17 cellular contexts compared by ENCODE assay signal in genomic region chr10:77268721-77269120, GRCh38.
"Had no signal": no experiment of that assay in that cellular context is flagged by ENCODE, and none has a peak within 500 bp of the region (broad histone marks: within the 10 kb centered on the region; RNA-seq: fewer than 3 reads in every experiment).

No MANE protein-coding gene starts in this region.

- DNase-seq: activated CD4-positive, alpha-beta memory T cell treated with anti-CD3 and anti-CD28 coated beads for 36 hours; activated CD4-positive, alpha-beta T cell treated with anti-CD3 and anti-CD28 coated beads for 1 hour; activated effector memory CD4-positive, alpha-beta T cell treated with anti-CD3 and anti-CD28 coated beads, Interleukin-2, amount 50 U/mL, for 16 hours; activated T-cell treated with anti-CD3 and anti-CD28 coated beads, Interleukin-2, amount 50 U/mL, for 4 hours; amniotic stem cell; colonic mucosa; effector CD4-positive, alpha-beta T cell; left lung; spleen; stimulated activated naive CD4-positive, alpha-beta T cell had no signal

- H2AFZ ChIP-seq: parathyroid adenoma had no signal

- H3K4me1 ChIP-seq: colonic mucosa, left lung, parathyroid adenoma, right atrium auricular region had no signal

- H3K9me3 Mint-ChIP-seq: activated CD4-positive, alpha-beta memory T cell treated with anti-CD3 and anti-CD28 coated beads for 36 hours; activated T-cell treated with anti-CD3 and anti-CD28 coated beads, Interleukin-2, amount 50 U/mL, for 4 hours; memory B cell had no signal

- H3K9ac ChIP-seq: parathyroid adenoma had no signal

- H3K79me2 ChIP-seq: parathyroid adenoma had no signal

- H3K36me3 ChIP-seq: colonic mucosa, left lung, right atrium auricular region, spleen had no signal

- H3K27ac Mint-ChIP-seq: activated CD4-positive, alpha-beta memory T cell treated with anti-CD3 and anti-CD28 coated beads for 36 hours; activated naive CD4-positive, alpha-beta T cell treated with anti-CD3 and anti-CD28 coated beads, Interleukin-2, amount 50 U/mL, for 72 hours; memory B cell had no signal

- H3K4me3 Mint-ChIP-seq: activated CD4-positive, alpha-beta memory T cell treated with anti-CD3 and anti-CD28 coated beads for 36 hours; activated T-cell treated with anti-CD3 and anti-CD28 coated beads, Interleukin-2, amount 50 U/mL, for 4 hours; memory B cell had no signal

- ATAC-seq: activated naive CD4-positive, alpha-beta T cell treated with anti-CD3 and anti-CD28 coated beads, Interleukin-2, amount 50 U/mL, for 72 hours; activated T-cell treated with anti-CD3 and anti-CD28 coated beads, Interleukin-2, amount 50 U/mL, for 4 hours had no signal

- H3K9me3 ChIP-seq: colonic mucosa, left lung, right atrium auricular region, spleen had no signal

- H3K36me3 Mint-ChIP-seq: activated CD4-positive, alpha-beta memory T cell treated with anti-CD3 and anti-CD28 coated beads for 36 hours; activated naive CD4-positive, alpha-beta T cell treated with anti-CD3 and anti-CD28 coated beads, Interleukin-2, amount 50 U/mL, for 72 hours; memory B cell had no signal

- H3K4me3 ChIP-seq: colonic mucosa, left lung, right atrium auricular region, spleen had no signal

- H3K27ac ChIP-seq: colonic mucosa, left lung, parathyroid adenoma, right atrium auricular region, spleen had no signal

- FAIRE-seq: frontal cortex, keratinocyte, urothelium cell line had no signal

- H3K27me3 Mint-ChIP-seq: memory B cell had no signal

- H3K27me3 ChIP-seq: colonic mucosa, right atrium auricular region, spleen had no signal
